ENCODE assay signal across 2 cellular contexts in genomic region chr22:38700271-38700788, GRCh38.
TF ChIP-seq lines count a peak whose summit lies in the region.

No MANE protein-coding gene starts in this region.

TF ChIP-seq in A549, 52 proteins besides CTCF, POLR2A, EP300 and RAD21:
- TF ChIP-seq HOXB13 (CRISPR knock-in tag; IDR thresholded peaks at IDR 0.05; ENCODE audit: low read depth) (no peak), KDM1A (IDR thresholded peaks at IDR 0.05; ENCODE audit: low read depth) (no peak), FOXS1 (CRISPR knock-in tag; IDR thresholded peaks at IDR 0.05) (no peak), BHLHE40 (IDR thresholded peaks at IDR 0.05; ENCODE audit: low read depth, low read length) (no peak)

TF ChIP-seq in GM12878, 131 proteins besides CTCF, POLR2A, EP300 and RAD21:
- TF ChIP-seq SUZ12 (IDR thresholded peaks at IDR 0.05; ENCODE audit: unreplicated experiment) (no peak), MYC (IDR thresholded peaks at IDR 0.05; ENCODE audit: insufficient read depth, insufficient read length, insufficient replicate concordance, low read length, severe bottlenecking) (peak; percentile 15), RB1 (IDR thresholded peaks at IDR 0.05; ENCODE audit: borderline replicate concordance) (peak; percentile 85; the same call in 1 of the 2 replicates), RCOR1 (conservative IDR thresholded peaks at IDR 0.05; ENCODE audit: low read depth, low read length) (0 out of 2 replicates have a peak, but pooled peaks have one; percentile 18), SRF (IDR thresholded peaks at IDR 0.05; ENCODE audit: low read depth in 2 of 2, low read length in 2 of 2) (no peak), TAF1 (IDR thresholded peaks at IDR 0.05; ENCODE audit: borderline replicate concordance, low read depth, low read length) (no peak), SREBF1 (IDR thresholded peaks at IDR 0.05; ENCODE audit: low read length) (no peak), TARDBP (IDR thresholded peaks at IDR 0.05; ENCODE audit: borderline replicate concordance) (no peak), YY1 (IDR thresholded peaks at IDR 0.05; ENCODE audit: low read depth, low read length) (0 out of 2 replicates have a peak, but pooled peaks have one; percentile 10), CHD1 (IDR thresholded peaks at IDR 0.05; ENCODE audit: low read depth, low read length) (peak; percentile 58; the same call in 1 of the 2 replicates), MTA2 (IDR thresholded peaks at IDR 0.05; ENCODE audit: low read depth) (no peak), LARP7 (IDR thresholded peaks at IDR 0.05) (no peak), NKRF (conservative IDR thresholded peaks at IDR 0.05) (peak; percentile 60), RELB (IDR thresholded peaks at IDR 0.05; ENCODE audit: low read depth) (no peak)
